1 cellular context compared by ENCODE assay signal in genomic region chr17:74403512-74404137, GRCh38.
TF ChIP-seq lines count a peak whose summit lies in the region.

No MANE protein-coding gene starts in this region.

TF ChIP-seq in HepG2, 621 proteins besides CTCF, POLR2A, EP300 and RAD21:
- TF ChIP-seq ZNF891 (CRISPR knock-in tag; IDR thresholded peaks at IDR 0.05) (0 out of 2 replicates have a peak, but pooled peaks have one; percentile 40), PLRG1 (conservative IDR thresholded peaks at IDR 0.05) (no peak)
